In genomic region chr11:86729576-86729975, GRCh38 we compare ENCODE assay signal across 1 cellular context. TPM values are rescaled to one million over a fixed set of nuclear protein-coding genes. Genes with fewer than 3 reads are reported as not detected.
"Had no signal": no experiment of that assay in that cellular context is flagged by ENCODE, and none has a peak within 500 bp of the region (broad histone marks: within the 10 kb centered on the region; RNA-seq: fewer than 3 reads in every experiment).

No MANE protein-coding gene starts in this region.

RNA-seq across cellular contexts. Expression of gene ME3, which starts 57.2 kb away (rescaled TPM):
- total RNA-seq: H4 had no signal
